8 cellular contexts compared by ENCODE assay signal in the genomic region with DNA sequence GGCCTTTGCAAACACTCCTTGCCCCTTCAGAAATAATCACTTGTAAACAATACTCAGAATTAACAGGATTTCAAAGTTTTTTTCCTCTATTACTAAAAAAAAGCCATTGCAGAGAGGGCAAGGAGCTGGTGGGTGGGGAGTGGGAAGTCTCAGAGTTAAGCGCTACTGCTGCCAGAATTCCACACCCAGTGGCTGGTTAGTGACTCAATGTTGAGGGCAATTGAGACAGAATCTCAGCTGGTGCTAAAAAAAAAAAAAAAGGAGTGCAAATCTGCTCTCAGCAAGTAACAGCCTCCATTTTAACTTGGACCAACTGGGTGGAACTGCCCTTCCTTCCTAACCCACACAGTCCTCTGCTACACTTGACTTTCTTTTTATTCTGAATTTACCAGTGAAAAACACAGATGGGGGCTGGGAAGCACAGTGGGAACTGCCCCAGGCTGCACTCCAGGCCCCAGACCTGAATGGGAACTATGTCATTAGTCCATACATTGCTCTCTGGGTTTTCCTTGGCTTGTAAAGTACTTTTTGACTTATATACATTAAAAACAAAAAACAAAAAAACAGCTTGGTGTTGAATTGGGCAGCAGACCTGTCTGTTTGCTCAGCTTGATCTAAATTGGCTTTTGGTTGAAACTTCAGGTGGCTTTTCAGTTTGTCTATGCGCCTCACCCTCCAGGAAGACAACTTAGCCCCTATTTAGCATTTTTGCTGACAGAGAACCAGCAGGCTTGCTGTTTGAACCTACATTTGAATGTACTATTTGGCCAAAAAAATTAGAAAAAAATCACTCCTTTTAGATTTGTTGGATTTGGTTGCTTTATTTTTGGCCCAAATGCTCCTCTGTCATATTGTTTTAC.
DNase-seq lines count a peak whose midpoint lies in the region; ATAC-seq and TF ChIP-seq lines count a peak whose summit lies in the region.

No MANE protein-coding gene starts in this region.

- ATAC-seq in GM19351 (IDR thresholded peaks at IDR 0.05; ENCODE audit: unreplicated experiment) (peak; percentile 38), omental fat pad (ENCODE audit: low FRiP score) (peak; percentile 37), HG02763 (IDR thresholded peaks at IDR 0.05; ENCODE audit: unreplicated experiment) (no peak), HG03432 (IDR thresholded peaks at IDR 0.05; ENCODE audit: unreplicated experiment) (no peak), HG02642 (IDR thresholded peaks at IDR 0.05; ENCODE audit: poor library complexity, unreplicated experiment) (no peak)

- DNase-seq in NCI-H345 treated with DMSO at 0.1 percent for 48 hours (lab: John Stamatoyannopoulos, UW; ENCODE audit: unreplicated experiment) = peak; percentile 73
- DNase-seq in epithelial cell of esophagus (ENCODE audit: low read depth) = peak; percentile 83
- DNase-seq in omental fat pad (ENCODE audit: low spot score) = no peak
- DNase-seq in ecto neural progenitor cell (ENCODE audit: low spot score) = no peak

- TF ChIP-seq CTCF in epithelial cell of esophagus (IDR thresholded peaks at IDR 0.05; ENCODE audit: insufficient read depth, low read depth, low read length, missing control alignments) = no peak
- TF ChIP-seq CTCF in omental fat pad (IDR thresholded peaks at IDR 0.05) = no peak

- no peak overlapping the region for H3K4me3 ChIP-seq in epithelial cell of esophagus (ENCODE audit: low read length)

Comparison
In these comparisons a context has a peak if more than half of its experiments do, and no peak if none do; other contexts are left out.
1. ATAC-seq: peak in GM19351 (single experiment) and omental fat pad (single experiment); none in HG02763 (single experiment), HG03432 (single experiment) and HG02642 (single experiment).
2. DNase-seq: peak in NCI-H345 treated with DMSO at 0.1 percent for 48 hours (single experiment) and epithelial cell of esophagus (single experiment); none in omental fat pad (single experiment) and ecto neural progenitor cell (single experiment).